In genomic region chr10:101000602-101000991, GRCh38 we compare ENCODE assay signal across 7 cellular contexts. TPM values are rescaled to one million over a fixed set of nuclear protein-coding genes. Genes with fewer than 3 reads are reported as not detected.
DNase-seq lines count a peak whose midpoint lies in the region; ATAC-seq and TF ChIP-seq lines count a peak whose summit lies in the region.
"Had no signal": no experiment of that assay in that cellular context is flagged by ENCODE, and none has a peak within 500 bp of the region (broad histone marks: within the 10 kb centered on the region; RNA-seq: fewer than 3 reads in every experiment).

No MANE protein-coding gene starts in this region.

- ATAC-seq in activated CD8-positive, alpha-beta T cell treated with anti-CD3 and anti-CD28 coated beads for 36 hours, result no peak
- no peak for ATAC-seq in right lobe of liver

- TF ChIP-seq CTCF in AG09309 (IDR thresholded peaks at IDR 0.05; ENCODE audit: control insufficient read depth, insufficient read depth, low read depth, low read length, missing control alignments) (no peak), right lobe of liver (IDR thresholded peaks at IDR 0.05) (no peak)
- no peak for TF ChIP-seq CTCF in activated CD8-positive, alpha-beta T cell treated with anti-CD3 and anti-CD28 coated beads for 36 hours (IDR thresholded peaks at IDR 0.05)

- CTCF ChIA-PET in activated CD8-positive, alpha-beta T cell treated with anti-CD3 and anti-CD28 coated beads for 36 hours (lab: Charles Lee), result interaction anchor here (1.4 to 12.8 kb wide), 4 partner anchors 10 to 30 kb away, joined by 4 to 178 read pairs (median 6); partner anchors contain the start of genes PDZD7 and SFXN3

- H3K36me3 ChIP-seq in right lobe of liver, result no peaks in the 10 kb centered on the region

- H3K4me3 ChIP-seq in AG09309 (ENCODE audit: control insufficient read depth, low read depth, low read length) (peak overlapping the region; percentile 85), right lobe of liver (peak overlapping the region; percentile 44 to 81 (median 78))

- no peaks in the 10 kb centered on the region for H3K36me3 Mint-ChIP-seq in activated CD8-positive, alpha-beta T cell treated with anti-CD3 and anti-CD28 coated beads for 36 hours (ENCODE audit: low read depth)

- H3K9me3 ChIP-seq in right lobe of liver, result no peaks in the 10 kb centered on the region
- H3K9me3 ChIP-seq: neutrophil had no signal

- H3K4me1 ChIP-seq in right lobe of liver, result peaks cover 0 to 18% (median 3%) of the 10 kb centered on the region in 4 donors

- POLR2A ChIA-PET in activated CD8-positive, alpha-beta T cell treated with anti-CD3 and anti-CD28 coated beads for 36 hours (lab: Charles Lee), result interaction anchor here (1.2 to 4.5 kb wide), 2 partner anchors 12 to 35 kb away, joined by 8 to 25 read pairs; partner anchors contain the start of genes MRPL43 and TWNK

- H3K4me3 Mint-ChIP-seq in activated CD8-positive, alpha-beta T cell treated with anti-CD3 and anti-CD28 coated beads for 36 hours, result peak overlapping the region; percentile 68

- H3K27ac Mint-ChIP-seq in activated CD8-positive, alpha-beta T cell treated with anti-CD3 and anti-CD28 coated beads for 36 hours, result no peak overlapping the region

- H3K27ac ChIP-seq in right lobe of liver, result peak overlapping the region; percentile 88 to 96 (median 88)
- H3K27ac ChIP-seq: neutrophil had no signal

- intact Hi-C loops in activated CD8-positive, alpha-beta T cell treated with anti-CD3 and anti-CD28 coated beads for 36 hours (cut with micrococcal nuclease), result no loop called here
- intact Hi-C loops in right lobe of liver (cut with DNase I), result loop anchor here in 1 of 2 donors (10.0 kb wide), 1 partner anchor 336 kb away; no protein-coding TSS in a partner anchor

- H3K27me3 Mint-ChIP-seq in activated CD8-positive, alpha-beta T cell treated with anti-CD3 and anti-CD28 coated beads for 36 hours, result no peaks in the 10 kb centered on the region

- no peaks in the 10 kb centered on the region for H3K27me3 ChIP-seq in right lobe of liver
- H3K27me3 ChIP-seq: neutrophil had no signal

- 52% methylated on average over 3 of the region's 7 CpGs for WGBS in right lobe of liver (ENCODE audit: insufficient coverage, low coverage, low lambda C conversion rate, missing lambda C conversion rate)

- DNase-seq in AG09309 (ENCODE audit: low read depth), result no peak
- no peak for DNase-seq in activated CD8-positive, alpha-beta T cell treated with anti-CD3 and anti-CD28 coated beads for 36 hours
- DNase-seq in right lobe of liver, result no peak
- no peak for DNase-seq in activated effector memory CD4-positive, alpha-beta T cell treated with Interleukin-2 at 50 U/mL for 16 hours
- DNase-seq in GOT3 (lab: John Stamatoyannopoulos, UW), result no peak
- DNase-seq in NCI-H1417 (lab: John Stamatoyannopoulos, UW), result no peak

- no peak for TF ChIP-seq POLR2A in right lobe of liver (IDR thresholded peaks at IDR 0.05)

- peaks cover 18% of the 10 kb centered on the region for H3K4me1 Mint-ChIP-seq in activated CD8-positive, alpha-beta T cell treated with anti-CD3 and anti-CD28 coated beads for 36 hours (ENCODE audit: low read depth)

- no peaks in the 10 kb centered on the region for H3K9me3 Mint-ChIP-seq in activated CD8-positive, alpha-beta T cell treated with anti-CD3 and anti-CD28 coated beads for 36 hours

RNA-seq across cellular contexts. Expression of gene LZTS2, which starts 1.0 kb away (rescaled TPM):
- total RNA-seq in activated CD8-positive, alpha-beta T cell treated with anti-CD3 and anti-CD28 coated beads for 36 hours, result 10 to 100 TPM; 14.5 to 15.5 TPM
- 10 to 100 TPM in 3 of 6 experiments, 1 to 10 TPM in 3; 5.6 to 17.5 (median 11.0) TPM for total RNA-seq in right lobe of liver

RNA-seq across cellular contexts. Expression of gene TWNK, which starts 13.3 kb away (rescaled TPM):
- total RNA-seq in activated CD8-positive, alpha-beta T cell treated with anti-CD3 and anti-CD28 coated beads for 36 hours, result 10 to 100 TPM; 18.0 to 19.0 TPM
- 1 to 10 TPM; 2.9 to 8.4 (median 4.6) TPM for total RNA-seq in right lobe of liver

RNA-seq across cellular contexts. Expression of gene MRPL43, which starts 13.3 kb away (rescaled TPM):
- total RNA-seq in activated CD8-positive, alpha-beta T cell treated with anti-CD3 and anti-CD28 coated beads for 36 hours, result 10 to 100 TPM; 46.0 to 50.9 TPM
- total RNA-seq in right lobe of liver, result 10 to 100 TPM; 37.0 to 73.5 (median 45.0) TPM

RNA-seq across cellular contexts. Expression of gene PDZD7, which starts 30.3 kb away (rescaled TPM):
- total RNA-seq in activated CD8-positive, alpha-beta T cell treated with anti-CD3 and anti-CD28 coated beads for 36 hours, result under 1 TPM; 0.25 to 0.65 TPM
- total RNA-seq in right lobe of liver, result under 1 TPM in 5 of 6 experiments, not detected in 1; 0.15 to 0.50 (median 0.20) TPM

RNA-seq across cellular contexts. Expression of gene SFXN3, which starts 30.4 kb away (rescaled TPM):
- 10 to 100 TPM; 28.8 to 29.6 TPM for total RNA-seq in activated CD8-positive, alpha-beta T cell treated with anti-CD3 and anti-CD28 coated beads for 36 hours
- total RNA-seq in right lobe of liver, result 10 to 100 TPM in 2 of 6 experiments, 1 to 10 TPM in 4; 4.0 to 17.0 (median 7.6) TPM
